In genomic region chr11:78347956-78348355, GRCh38 we compare ENCODE assay signal across 24 cellular contexts.
"Had no signal": no experiment of that assay in that cellular context is flagged by ENCODE, and none has a peak within 500 bp of the region (broad histone marks: within the 10 kb centered on the region; RNA-seq: fewer than 3 reads in every experiment).

No MANE protein-coding gene starts in this region.

- H3K27ac ChIP-seq: gastroesophageal sphincter, neural progenitor cell, prostate gland had no signal

- H3K9me3 ChIP-seq: ascending aorta, breast epithelium, esophagus muscularis mucosa, gastroesophageal sphincter, heart right ventricle, mucosa of descending colon, prostate gland, right atrium auricular region, transverse colon, uterus had no signal

- H3K4me1 ChIP-seq: prostate gland had no signal

- H3K36me3 ChIP-seq: ascending aorta, breast epithelium, esophagus muscularis mucosa, gastroesophageal sphincter, heart right ventricle, neural progenitor cell, prostate gland, right atrium auricular region, transverse colon, uterus had no signal

- ATAC-seq: activated CD4-positive, alpha-beta T cell treated with anti-CD3 and anti-CD28 coated beads for 36 hours; activated CD8-positive, alpha-beta T cell treated with anti-CD3 and anti-CD28 coated beads, Interleukin-2, amount 10 ng/mL, durations not matched to agents 7 days and 5 days; activated T-cell treated with anti-CD3 and anti-CD28 coated beads, Interleukin-2, amount 50 U/mL, for 4 hours; gastroesophageal sphincter; heart right ventricle; left ventricle myocardium superior; stimulated activated naive CD8-positive, alpha-beta T cell treated with anti-CD3 and anti-CD28 coated beads, Interleukin-15, Interleukin-2, amounts not matched to agents 100 U/mL and 50 U/mL, for 24 hours; WTC11 had no signal

- H3K27me3 ChIP-seq: ascending aorta, breast epithelium, esophagus muscularis mucosa, gastroesophageal sphincter, heart right ventricle, neural progenitor cell, right atrium auricular region, transverse colon, uterus had no signal

- H3K4me3 ChIP-seq: ascending aorta, breast epithelium, esophagus muscularis mucosa, gastroesophageal sphincter, heart right ventricle, mucosa of descending colon, neural progenitor cell, prostate gland, right atrium auricular region, transverse colon, uterus had no signal

- DNase-seq: activated CD4-positive, alpha-beta T cell treated with anti-CD3 and anti-CD28 coated beads for 36 hours; activated CD8-positive, alpha-beta memory T cell treated with anti-CD3 and anti-CD28 coated beads, Interleukin-2, amount 50 U/mL, for 4 hours; activated CD8-positive, alpha-beta T cell treated with anti-CD3 and anti-CD28 coated beads, Interleukin-2, amount 10 ng/mL, durations not matched to agents 7 days and 5 days; activated effector memory CD4-positive, alpha-beta T cell treated with Interleukin-2 at 50 U/mL for 16 hours; activated T-cell treated with anti-CD3 and anti-CD28 coated beads, Interleukin-2, amount 50 U/mL, for 4 hours; cerebellar nuclear complex; effector memory CD4-positive, alpha-beta T cell; heart right ventricle; left ventricle myocardium superior; mucosa of descending colon; naive B cell; stimulated activated CD4-positive, alpha-beta T cell treated with anti-CD3 and anti-CD28 coated beads, Interleukin-2, amount 100 ng/mL, for 24 hours; stimulated activated naive CD8-positive, alpha-beta T cell treated with anti-CD3 and anti-CD28 coated beads, Interleukin-15, Interleukin-2, amounts not matched to agents 100 U/mL and 50 U/mL, for 24 hours; T1000; transverse colon; uterus had no signal
